In genomic region chr3:197297476-197298340, GRCh38 we compare ENCODE assay signal across 8 cellular contexts. TPM values are rescaled to one million over a fixed set of nuclear protein-coding genes. Genes with fewer than 3 reads are reported as not detected.
DNase-seq lines count a peak whose midpoint lies in the region; ATAC-seq and TF ChIP-seq lines count a peak whose summit lies in the region.

No MANE protein-coding gene starts in this region.

- peak; percentile 78 for ATAC-seq in HG02840 (IDR thresholded peaks at IDR 0.05; ENCODE audit: low FRiP score, unreplicated experiment)
- ATAC-seq in T-cell (replicated peaks in 1 of 4), result peak; percentile 84 to 87 (median 86)
- ATAC-seq in left ventricle myocardium superior, result peak; percentile 95
- ATAC-seq in psoas muscle, result peak; percentile 92 to 94 (median 93)

- H3K4me3 Mint-ChIP-seq in T-cell, result peak overlapping the region; percentile 91 to 95 (median 93)

- CTCF ChIA-PET in T-cell (lab: Charles Lee), result interaction anchor here (0.6 to 1.0 kb wide), 4 partner anchors 9 to 329 kb away, joined by 3 to 10 read pairs (median 4); no protein-coding TSS in a partner anchor

- peak overlapping the region; percentile 99 for H3K4me3 ChIP-seq in psoas muscle
- peak overlapping the region; percentile 97 for H3K4me3 ChIP-seq in urinary bladder (ENCODE audit: low read depth, low read length)

- in situ Hi-C loops in GM13976 (cut with MboI; ENCODE audit: low sequenced_read_pairs, unreplicated experiment), result no loop called here

- H3K27ac ChIP-seq in psoas muscle, result peak overlapping the region; percentile 95
- H3K27ac ChIP-seq in urinary bladder (ENCODE audit: low read depth), result peak overlapping the region; percentile 91

- peaks cover 0 to 22% of the 10 kb centered on the region in 2 donors for H3K36me3 ChIP-seq in psoas muscle (ENCODE audit: insufficient read depth in 1 of 2, low read depth in 1 of 2)
- H3K36me3 ChIP-seq in urinary bladder (ENCODE audit: insufficient read depth), result peaks cover 1% of the 10 kb centered on the region

- no peaks in the 10 kb centered on the region for H3K9me3 ChIP-seq in psoas muscle

- no peaks in the 10 kb centered on the region for H3K36me3 Mint-ChIP-seq in T-cell

- H3K4me1 Mint-ChIP-seq in T-cell, result peaks cover 39 to 47% (median 42%) of the 10 kb centered on the region in 3 donors

- WGBS in psoas muscle, 3 donors, result 0 to 1% (median 1%) methylated on average over 48 to 100 of the region's 100 CpGs
- WGBS in urinary bladder, result under 1% methylated on average over 100 of the region's 100 CpGs

- H3K4me1 ChIP-seq in psoas muscle (peaks cover 27% of the 10 kb centered on the region), urinary bladder (ENCODE audit: insufficient read depth) (no peaks in the 10 kb centered on the region)

- POLR2A ChIA-PET in T-cell (lab: Charles Lee), result interaction anchor here (0.5 to 1.0 kb wide), 7 partner anchors 8 to 1127 kb away, joined by 3 to 8 read pairs (median 5); no protein-coding TSS in a partner anchor

- H3K27me3 ChIP-seq in psoas muscle (ENCODE audit: insufficient read depth in 3 of 3, low read length in 2 of 3), result no peaks in the 10 kb centered on the region

- H3K27ac Mint-ChIP-seq in T-cell, result peak overlapping the region; percentile 89 to 91

- H3K9me3 Mint-ChIP-seq in T-cell, result no peaks in the 10 kb centered on the region

- peak; percentile 95 for DNase-seq in GM13976 (ENCODE audit: low spot score)
- DNase-seq in NCI-H1417 treated with DMSO at 0.1 percent for 48 hours (lab: John Stamatoyannopoulos, UW), result peak; percentile 74
- peak; percentile 74 to 90 (median 83) for DNase-seq in T-cell
- peak; percentile 68 for DNase-seq in amniotic stem cell (lab: John Stamatoyannopoulos, UW)
- peak; percentile 95 for DNase-seq in left ventricle myocardium superior
- peak; percentile 90 to 94 for DNase-seq in psoas muscle

- intact Hi-C loops in left ventricle myocardium superior (cut with micrococcal nuclease), result no loop called here
- intact Hi-C loops in psoas muscle (cut with DNase I), result loop anchor here in 1 of 2 donors (5.0 to 10.0 kb wide), 2 partner anchors 55 to 157 kb away; no protein-coding TSS in a partner anchor

- H3K27me3 Mint-ChIP-seq in T-cell, result peaks cover 9 to 11% of the 10 kb centered on the region in 2 donors

- TF ChIP-seq CTCF in GM13976 (IDR thresholded peaks at IDR 0.05; ENCODE audit: borderline replicate concordance, control extremely low read depth, extremely low read depth, insufficient read depth, missing control alignments), result no peak
- no peak for TF ChIP-seq CTCF in psoas muscle (IDR thresholded peaks at IDR 0.05)

RNA-seq across cellular contexts. Expression of gene DLG1, which starts 0.7 kb away (rescaled TPM):
- 10 to 100 TPM; 65.5 to 96.5 (median 68.4) TPM for total RNA-seq in T-cell
- total RNA-seq in left ventricle myocardium superior, result 44.6 TPM
- total RNA-seq in psoas muscle, result 10 to 100 TPM; 51.3 to 57.6 (median 52.8) TPM
- 10 to 100 TPM; 16.1 to 42.8 (median 21.6) TPM for polyA plus RNA-seq in psoas muscle
- total RNA-seq in urinary bladder, result 163 TPM
- polyA plus RNA-seq in urinary bladder, result 27.5 TPM

Comparison
In these comparisons a context has a peak if more than half of its experiments do, and no peak if none do; other contexts are left out.
1. Peak in every context shown above with its lines: DNase-seq, ATAC-seq, H3K4me3 ChIP-seq and H3K27ac ChIP-seq.